8 cellular contexts compared by ENCODE assay signal in genomic region chr22:31400023-31400397, GRCh38. TPM values are rescaled to one million over a fixed set of nuclear protein-coding genes. Genes with fewer than 3 reads are reported as not detected.
A peak's percentile ranks its signal among the peaks of the same experiment; 100 is the strongest.
DNase-seq lines count a peak whose midpoint lies in the region; ATAC-seq lines count a peak whose summit lies in the region.

No MANE protein-coding gene starts in this region.

- intact Hi-C loops in naive thymus-derived CD4-positive, alpha-beta T cell (cut with micrococcal nuclease) = no loop called here

- POLR2A ChIA-PET in naive thymus-derived CD4-positive, alpha-beta T cell (lab: Charles Lee) = interaction anchor here (0.5 to 2.9 kb wide), 11 partner anchors 53 to 262 kb away, joined by 3 to 42 read pairs (median 4); partner anchors contain the start of genes PATZ1, PIK3IP1, PISD and SFI1

- DNase-seq in OCI-M1 (lab: John Stamatoyannopoulos, UW) = peak; percentile 34
- DNase-seq in effector memory CD4-positive, alpha-beta T cell = no peak
- no peak for DNase-seq in naive thymus-derived CD4-positive, alpha-beta T cell

- H3K9me3 Mint-ChIP-seq in naive thymus-derived CD4-positive, alpha-beta T cell = no peaks in the 10 kb centered on the region

- no peaks in the 10 kb centered on the region for H3K4me1 ChIP-seq in ES-I3 (ENCODE audit: insufficient read depth, low read length)
- peaks cover 13% of the 10 kb centered on the region for H3K4me1 ChIP-seq in effector memory CD4-positive, alpha-beta T cell (ENCODE audit: control insufficient read depth, insufficient read depth, low read length, poor library complexity, severe bottlenecking)
- H3K4me1 ChIP-seq in naive thymus-derived CD4-positive, alpha-beta T cell (ENCODE audit: control insufficient read depth in 2 of 2, insufficient read depth in 2 of 2, low read length in 2 of 2) = peaks cover 10 to 15% of the 10 kb centered on the region in 2 donors

- H3K9me3 ChIP-seq in ES-I3 (ENCODE audit: control insufficient read depth, insufficient read depth, low read length) = no peaks in the 10 kb centered on the region
- no peaks in the 10 kb centered on the region for H3K9me3 ChIP-seq in effector memory CD4-positive, alpha-beta T cell (ENCODE audit: control insufficient read depth, low read length)
- no peaks in the 10 kb centered on the region for H3K9me3 ChIP-seq in naive thymus-derived CD4-positive, alpha-beta T cell (ENCODE audit: control insufficient read depth in 2 of 3, low read length in 3 of 3)

- peaks cover 5 to 35% (median 22%) of the 10 kb centered on the region in 7 donors for H3K4me1 Mint-ChIP-seq in naive thymus-derived CD4-positive, alpha-beta T cell

- H3K27ac Mint-ChIP-seq in naive thymus-derived CD4-positive, alpha-beta T cell = peak overlapping the region; percentile 85 to 97 (median 94)

- H3K4me3 Mint-ChIP-seq in naive thymus-derived CD4-positive, alpha-beta T cell = peak overlapping the region; percentile 92 to 99 (median 96)

- CTCF ChIA-PET in naive thymus-derived CD4-positive, alpha-beta T cell (lab: Charles Lee) = no interaction called here

- ATAC-seq in naive thymus-derived CD4-positive, alpha-beta T cell = no peak
- ATAC-seq in HG03342 (IDR thresholded peaks at IDR 0.05; ENCODE audit: unreplicated experiment) = no peak
- no peak for ATAC-seq in HG03135 (IDR thresholded peaks at IDR 0.05; ENCODE audit: unreplicated experiment)
- no peak for ATAC-seq in GM21390 (IDR thresholded peaks at IDR 0.05; ENCODE audit: unreplicated experiment)
- no peak for ATAC-seq in HG03378 (IDR thresholded peaks at IDR 0.05; ENCODE audit: unreplicated experiment)

- peak overlapping the region; percentile 88 for H3K4me3 ChIP-seq in effector memory CD4-positive, alpha-beta T cell (ENCODE audit: insufficient read depth, low read depth, low read length, poor library complexity, severe bottlenecking)
- peak overlapping the region; percentile 88 for H3K4me3 ChIP-seq in naive thymus-derived CD4-positive, alpha-beta T cell (ENCODE audit: low read length)

- H3K9ac ChIP-seq in ES-I3 (ENCODE audit: low read depth, low read length) = peak overlapping the region; percentile 83

- peaks cover 6% of the 10 kb centered on the region for H3K36me3 ChIP-seq in ES-I3 (ENCODE audit: insufficient read depth, low read length)
- peaks cover 11% of the 10 kb centered on the region for H3K36me3 ChIP-seq in effector memory CD4-positive, alpha-beta T cell (ENCODE audit: control insufficient read depth, insufficient read depth, low read length)
- H3K36me3 ChIP-seq in naive thymus-derived CD4-positive, alpha-beta T cell (ENCODE audit: control insufficient read depth in 2 of 3, insufficient read depth in 3 of 3, low read length in 3 of 3) = peaks cover 0 to 28% (median 6%) of the 10 kb centered on the region in 3 experiments

- H3K36me3 Mint-ChIP-seq in naive thymus-derived CD4-positive, alpha-beta T cell = peaks cover 0 to 16% (median 7%) of the 10 kb centered on the region in 5 donors

- peak overlapping the region; percentile 85 for H3K27ac ChIP-seq in effector memory CD4-positive, alpha-beta T cell (ENCODE audit: insufficient read depth, low read length, poor library complexity, severe bottlenecking)
- peak overlapping the region; percentile 91 for H3K27ac ChIP-seq in naive thymus-derived CD4-positive, alpha-beta T cell (ENCODE audit: low read depth, low read length)

- H3K27me3 ChIP-seq in effector memory CD4-positive, alpha-beta T cell (replicated peaks; ENCODE audit: control insufficient read depth, insufficient read depth, low read length, poor library complexity, severe bottlenecking) = no peaks in the 10 kb centered on the region
- H3K27me3 ChIP-seq in naive thymus-derived CD4-positive, alpha-beta T cell (ENCODE audit: control insufficient read depth in 2 of 2, insufficient read depth in 2 of 2, low read length in 2 of 2) = no peaks in the 10 kb centered on the region

- H3K27me3 Mint-ChIP-seq in naive thymus-derived CD4-positive, alpha-beta T cell = no peaks in the 10 kb centered on the region

RNA-seq across cellular contexts. Expression of gene DRG1, which starts 0.6 kb away (rescaled TPM):
- total RNA-seq in naive thymus-derived CD4-positive, alpha-beta T cell = 100 to 1,000 TPM in 2 of 5 experiments, 10 to 100 TPM in 3; 53.3 to 109 (median 84.4) TPM
- 10 to 100 TPM; 81.1 to 88.3 TPM for polyA plus RNA-seq in naive thymus-derived CD4-positive, alpha-beta T cell

RNA-seq across cellular contexts. Expression of gene PATZ1, which starts 53.9 kb away (rescaled TPM):
- total RNA-seq in naive thymus-derived CD4-positive, alpha-beta T cell = 10 to 100 TPM; 35.9 to 61.3 (median 55.2) TPM
- polyA plus RNA-seq in naive thymus-derived CD4-positive, alpha-beta T cell = 10 to 100 TPM; 15.1 to 26.0 TPM
